In the genomic region with DNA sequence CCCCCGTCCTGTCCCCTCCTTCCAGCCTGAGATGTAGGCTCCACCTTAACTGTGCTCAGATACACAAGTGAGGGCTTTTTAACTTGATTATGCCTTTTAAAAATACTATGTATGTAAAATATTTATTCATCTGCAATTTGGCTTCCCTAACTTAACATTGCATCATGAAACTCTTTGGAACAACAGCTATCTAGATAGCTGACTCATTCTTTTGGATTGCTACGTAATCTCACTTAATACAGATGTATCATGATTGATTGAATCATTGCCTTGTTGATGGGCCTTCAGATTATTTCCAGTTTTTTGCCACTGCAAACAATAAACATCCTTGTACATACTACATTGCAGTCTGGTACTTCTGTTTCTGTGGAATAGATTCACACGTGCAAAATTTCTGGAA, we compare ENCODE assay signal across 27 cellular contexts. TPM values are rescaled to one million over a fixed set of nuclear protein-coding genes. Genes with fewer than 3 reads are reported as not detected.
A peak's percentile ranks its signal among the peaks of the same experiment; 100 is the strongest.
DNase-seq lines count a peak whose midpoint lies in the region; ATAC-seq and TF ChIP-seq lines count a peak whose summit lies in the region.
"Had no signal": no experiment of that assay in that cellular context is flagged by ENCODE, and none has a peak within 500 bp of the region (broad histone marks: within the 10 kb centered on the region; RNA-seq: fewer than 3 reads in every experiment).

No MANE protein-coding gene starts in this region.

- H3K27me3 ChIP-seq in SK-N-SH (ENCODE audit: insufficient read depth) (peaks cover 4% of the 10 kb centered on the region; the same call in 1 of the 2 replicates), adipocyte (replicated peaks; ENCODE audit: control insufficient read depth, insufficient read depth, low read length) (peaks cover 18% of the 10 kb centered on the region), fibroblast of lung (ENCODE audit: control insufficient read depth, insufficient read depth, low read length) (peaks cover 9% of the 10 kb centered on the region)
- H3K27me3 ChIP-seq: ovary, thyroid gland had no signal

- ATAC-seq in SK-N-SH treated with all-trans-retinoic acid at 6 μM for 48 hours (no peak), HG03159 (IDR thresholded peaks at IDR 0.05; ENCODE audit: unreplicated experiment) (no peak)
- ATAC-seq in activated CD4-positive, CD25-positive, alpha-beta regulatory T cell treated with anti-CD3 and anti-CD28 coated beads, Interleukin-2, amount 50 U/mL, for 24 hours, result no peak
- ATAC-seq: heart right ventricle, left lung had no signal

- 40% methylated on average over 3 of the region's 3 CpGs for WGBS in SK-N-SH (ENCODE audit: low lambda C conversion rate)

- H3K4me1 ChIP-seq in SK-N-SH (ENCODE audit: control insufficient read depth in 1 of 2, insufficient read depth in 2 of 2, low read depth in 1 of 2, low read length in 1 of 2), result no peaks in the 10 kb centered on the region
- peaks cover 10% of the 10 kb centered on the region for H3K4me1 ChIP-seq in adipocyte (ENCODE audit: control insufficient read depth, insufficient read depth, low read length)
- H3K4me1 ChIP-seq in fibroblast of lung (ENCODE audit: control insufficient read depth, extremely low read depth, insufficient read depth, low read length), result no peaks in the 10 kb centered on the region
- H3K4me1 ChIP-seq: thyroid gland had no signal

- H3K9ac ChIP-seq in SK-N-SH (no peak overlapping the region), adipocyte (ENCODE audit: low read length) (no peak overlapping the region), fibroblast of lung (ENCODE audit: insufficient read depth, low read length) (no peak overlapping the region)

- H3F3A ChIP-seq in SK-N-SH (replicated peaks; ENCODE audit: insufficient read depth), result no peaks in the 10 kb centered on the region

- TF ChIP-seq CTCF in SK-N-SH (IDR thresholded peaks at IDR 0.05) (no peak), fibroblast of lung (conservative IDR thresholded peaks at IDR 0.05 in 1 of 2, IDR thresholded peaks at IDR 0.05 in 1 of 2; ENCODE audit: low read depth in 1 of 2, low read length in 2 of 2) (no peak)

- H3K36me3 ChIP-seq in SK-N-SH (replicated peaks in 1 of 2; ENCODE audit: control insufficient read depth in 1 of 2, insufficient read depth in 2 of 2, low read length in 1 of 2) (no peaks in the 10 kb centered on the region), adipocyte (ENCODE audit: control insufficient read depth, insufficient read depth, low read length, severe bottlenecking) (no peaks in the 10 kb centered on the region), fibroblast of lung (ENCODE audit: control insufficient read depth, insufficient read depth, low read length) (no peaks in the 10 kb centered on the region)
- H3K36me3 ChIP-seq: heart right ventricle, left lung, ovary, thyroid gland had no signal

- CTCF ChIA-PET in SK-N-SH (lab: Yijun Ruan, JAX), result interaction anchor here (0.7 to 1.2 kb wide), 2 partner anchors 13 to 373 kb away, joined by 4 to 6 read pairs; no protein-coding TSS in a partner anchor

- H3K9me3 ChIP-seq in SK-N-SH (no peaks in the 10 kb centered on the region), adipocyte (ENCODE audit: control insufficient read depth, low read length) (no peaks in the 10 kb centered on the region), fibroblast of lung (ENCODE audit: control insufficient read depth, insufficient read depth, low read depth, low read length) (no peaks in the 10 kb centered on the region)
- H3K9me3 ChIP-seq: heart right ventricle, left lung, ovary, thyroid gland had no signal

- H3K79me2 ChIP-seq in SK-N-SH (ENCODE audit: insufficient read depth) (no peaks in the 10 kb centered on the region), fibroblast of lung (ENCODE audit: control insufficient read depth, insufficient read depth, low read length) (no peaks in the 10 kb centered on the region)

- no peak for TF ChIP-seq RAD21 in SK-N-SH (IDR thresholded peaks at IDR 0.05; ENCODE audit: low read length)

- no peak for DNase-seq in SK-N-SH
- DNase-seq in adipocyte (ENCODE audit: low read depth), result peak; percentile 69
- DNase-seq in fibroblast of lung (ENCODE audit: low read depth in 2 of 2), result peak; percentile 26 to 71
- DNase-seq in GOT3 (lab: John Stamatoyannopoulos, UW), result no peak
- DNase-seq in NCI-H748 treated with DMSO at 0.1 percent for 48 hours (lab: John Stamatoyannopoulos, UW), result no peak
- DNase-seq: 8988T; activated CD4-positive, alpha-beta T cell treated with anti-CD3 and anti-CD28 coated beads for 4 hours; activated naive CD4-positive, alpha-beta T cell treated with anti-CD3 and anti-CD28 coated beads for 36 hours; anterior cingulate cortex; central memory CD4-positive, alpha-beta T cell; heart right ventricle; left lung; midbrain; NCI-H1092; NCI-H1930; NCI-H2227 treated with DMSO at 0.1 percent for 48 hours; NCI-H774; ovary; thyroid gland had no signal

- POLR2A ChIA-PET in SK-N-SH (lab: Yijun Ruan, JAX), result no interaction called here

- H3K27ac ChIP-seq in SK-N-SH (ENCODE audit: low read depth in 2 of 2, low read length in 1 of 2) (no peak overlapping the region), fibroblast of lung (ENCODE audit: insufficient read depth, low read length) (no peak overlapping the region)
- H3K27ac ChIP-seq: left lung, ovary, thyroid gland had no signal

- H4K20me1 ChIP-seq in SK-N-SH (ENCODE audit: insufficient read depth), result no peaks in the 10 kb centered on the region
- H4K20me1 ChIP-seq in fibroblast of lung (ENCODE audit: control insufficient read depth, extremely low read depth, insufficient read depth, low read length), result no peaks in the 10 kb centered on the region

- H2AFZ ChIP-seq in SK-N-SH (ENCODE audit: low read depth) (no peak overlapping the region), fibroblast of lung (ENCODE audit: low read length) (no peak overlapping the region)

- H3K4me3 ChIP-seq in SK-N-SH (ENCODE audit: low read depth in 2 of 2, low read length in 1 of 2), result no peak overlapping the region
- H3K4me3 ChIP-seq in adipocyte (ENCODE audit: low read length), result no peak overlapping the region
- no peak overlapping the region for H3K4me3 ChIP-seq in fibroblast of lung (replicated peaks in 1 of 4; ENCODE audit: control extremely low read depth in 1 of 4, insufficient read depth in 1 of 4, low read depth in 3 of 4, low read length in 4 of 4)
- H3K4me3 ChIP-seq: heart right ventricle, left lung, ovary, thyroid gland had no signal

- no peaks in the 10 kb centered on the region for H3K9me2 ChIP-seq in SK-N-SH

- TF ChIP-seq EP300 in SK-N-SH (IDR thresholded peaks at IDR 0.05; ENCODE audit: borderline replicate concordance in 1 of 2, low read depth in 1 of 2, low read length in 1 of 2), result no peak

- no peak overlapping the region for H3K4me2 ChIP-seq in SK-N-SH
- no peak overlapping the region for H3K4me2 ChIP-seq in fibroblast of lung (ENCODE audit: extremely low read depth, insufficient read depth, low read length)

TF ChIP-seq in SK-N-SH, 30 proteins besides CTCF, POLR2A, EP300 and RAD21:
- no peak for TF ChIP-seq FOSL2 (IDR thresholded peaks at IDR 0.05; ENCODE audit: borderline replicate concordance, low read depth)
- TF ChIP-seq, protein P1, sequence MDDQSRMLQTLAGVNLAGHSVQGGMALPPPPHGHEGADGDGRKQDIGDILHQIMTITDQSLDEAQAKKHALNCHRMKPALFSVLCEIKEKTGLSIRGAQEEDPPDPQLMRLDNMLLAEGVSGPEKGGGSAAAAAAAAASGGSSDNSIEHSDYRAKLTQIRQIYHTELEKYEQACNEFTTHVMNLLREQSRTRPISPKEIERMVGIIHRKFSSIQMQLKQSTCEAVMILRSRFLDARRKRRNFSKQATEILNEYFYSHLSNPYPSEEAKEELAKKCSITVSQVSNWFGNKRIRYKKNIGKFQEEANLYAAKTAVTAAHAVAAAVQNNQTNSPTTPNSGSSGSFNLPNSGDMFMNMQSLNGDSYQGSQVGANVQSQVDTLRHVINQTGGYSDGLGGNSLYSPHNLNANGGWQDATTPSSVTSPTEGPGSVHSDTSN (IDR thresholded peaks at IDR 0.05), result peak; percentile 20; the same call in 1 of the 2 replicates

TF ChIP-seq in SK-N-SH treated with all-trans-retinoic acid at 6 μM for 48 hours, 23 proteins besides CTCF, POLR2A, EP300 and RAD21 (continues in another document):
- no peak for TF ChIP-seq ZFP3 (CRISPR knock-in tag; IDR thresholded peaks at IDR 0.05)
- TF ChIP-seq, protein P2, sequence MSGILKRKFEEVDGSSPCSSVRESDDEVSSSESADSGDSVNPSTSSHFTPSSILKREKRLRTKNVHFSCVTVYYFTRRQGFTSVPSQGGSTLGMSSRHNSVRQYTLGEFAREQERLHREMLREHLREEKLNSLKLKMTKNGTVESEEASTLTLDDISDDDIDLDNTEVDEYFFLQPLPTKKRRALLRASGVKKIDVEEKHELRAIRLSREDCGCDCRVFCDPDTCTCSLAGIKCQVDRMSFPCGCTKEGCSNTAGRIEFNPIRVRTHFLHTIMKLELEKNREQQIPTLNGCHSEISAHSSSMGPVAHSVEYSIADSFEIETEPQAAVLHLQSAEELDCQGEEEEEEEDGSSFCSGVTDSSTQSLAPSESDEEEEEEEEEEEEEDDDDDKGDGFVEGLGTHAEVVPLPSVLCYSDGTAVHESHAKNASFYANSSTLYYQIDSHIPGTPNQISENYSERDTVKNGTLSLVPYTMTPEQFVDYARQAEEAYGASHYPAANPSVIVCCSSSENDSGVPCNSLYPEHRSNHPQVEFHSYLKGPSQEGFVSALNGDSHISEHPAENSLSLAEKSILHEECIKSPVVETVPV (CRISPR knock-in tag; IDR thresholded peaks at IDR 0.05), result no peak
- TF ChIP-seq OSR1 (CRISPR knock-in tag; IDR thresholded peaks at IDR 0.05), result no peak
- no peak for TF ChIP-seq CSDC2 (CRISPR knock-in tag; IDR thresholded peaks at IDR 0.05)
- TF ChIP-seq SNAI2 (CRISPR knock-in tag; IDR thresholded peaks at IDR 0.05), result no peak

RNA-seq across cellular contexts. Expression of a gene that starts 6.4 kb away (rescaled TPM):
- polyA plus RNA-seq in SK-N-SH (2012; rRNA removed), result 0.02 TPM in 1 of 2 replicates, not detected in the other
- 0.01 and 0.03 TPM in 2 replicates for polyA plus RNA-seq in SK-N-SH (2012; cell fraction: cytosol; rRNA removed)
- polyA plus RNA-seq in SK-N-SH (2012; cell fraction: nucleus; rRNA removed), result 0.01 TPM in 1 of 2 replicates, not detected in the other
- total RNA-seq in fibroblast of lung, result not detected in 2 replicates
- polyA plus RNA-seq in fibroblast of lung, result not detected in 2 replicates
- polyA plus RNA-seq in fibroblast of lung (2012), result not detected in 2 replicates
- polyA minus RNA-seq in fibroblast of lung (ENCODE audit: low replicate concordance), result not detected in 2 replicates
- total RNA-seq: activated CD8-positive, alpha-beta memory T cell treated with anti-CD3 and anti-CD28 coated beads for 36 hours; activated naive CD4-positive, alpha-beta T cell treated with anti-CD3 and anti-CD28 coated beads for 36 hours; B cell; HT-29; left lung; T-helper 1 cell treated with Interleukin-12 subunit alpha and Interleukin-12 subunit beta and Interleukin-4 antibody, amounts not matched to agents 30 ng/mL and 1 ng/mL, for 36 hours had no signal
- polyA plus RNA-seq: esophagus, heart right ventricle had no signal

RNA-seq across cellular contexts. Expression of a gene that starts 41.9 kb away (rescaled TPM):
- polyA plus RNA-seq in SK-N-SH (2012; rRNA removed) (558 and 669 TPM in 2 replicates), fibroblast of lung (186 and 197 TPM in 2 replicates)
- polyA plus RNA-seq in SK-N-SH (2012; cell fraction: cytosol; rRNA removed), result 311 and 514 TPM in 2 replicates
- 151 and 328 TPM in 2 replicates for polyA plus RNA-seq in SK-N-SH (2012; cell fraction: nucleus; rRNA removed)
- 179 and 241 TPM in 2 replicates for total RNA-seq in fibroblast of lung
- 149 and 151 TPM in 2 replicates for polyA plus RNA-seq in fibroblast of lung (2012)
- polyA minus RNA-seq in fibroblast of lung (ENCODE audit: low replicate concordance), result 60.5 and 68.3 TPM in 2 replicates

Comparison
In these comparisons a context has a peak if more than half of its experiments do, and no peak if none do; other contexts are left out.
1. DNase-seq: peak in adipocyte (single experiment) and fibroblast of lung (2 of 2); none in SK-N-SH (single experiment), GOT3 (single experiment) and NCI-H748 treated with DMSO at 0.1 percent for 48 hours (single experiment).